ENCODE assay signal across 1 cellular context in the genomic region with DNA sequence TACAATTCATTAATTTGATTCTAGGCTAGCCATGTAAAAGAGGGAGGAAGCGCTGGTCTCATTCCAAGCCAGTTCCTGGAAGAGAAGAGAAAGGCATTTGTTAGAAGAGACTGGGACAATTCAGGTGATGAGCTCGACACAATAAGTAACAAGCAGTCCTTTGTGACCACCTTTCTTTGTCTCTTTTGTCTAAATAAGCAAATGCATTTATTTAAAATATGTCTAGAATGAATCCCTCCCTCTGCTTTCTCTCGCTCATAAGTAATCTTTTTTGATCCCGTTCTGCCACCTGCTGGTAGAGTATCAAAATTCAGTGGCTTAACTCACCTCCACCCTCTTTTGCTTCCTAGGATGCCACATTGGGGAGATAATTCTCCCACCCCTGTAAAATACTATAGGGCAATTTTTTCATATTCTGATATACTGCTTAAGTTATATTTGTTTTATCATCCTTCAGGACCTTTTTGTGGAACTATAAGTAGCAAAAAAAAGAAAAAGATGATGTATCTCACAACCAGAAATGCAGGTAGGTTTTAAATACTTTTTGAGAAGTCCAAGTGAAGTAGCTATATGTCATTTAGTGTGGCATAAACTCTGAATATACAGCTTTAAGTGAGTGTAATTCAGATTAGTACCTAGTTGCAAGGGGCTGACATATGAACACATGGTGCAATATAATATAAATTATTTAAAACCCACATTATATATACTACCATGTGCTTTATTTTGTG.
TF ChIP-seq lines count a peak whose summit lies in the region.

No MANE protein-coding gene starts in this region.

TF ChIP-seq in WTC11, 78 proteins besides CTCF, POLR2A, EP300 and RAD21 (continued from another document):
- TF ChIP-seq USF1 (CRISPR knock-in tag; IDR thresholded peaks at IDR 0.05) (no peak), ZNF317 (CRISPR knock-in tag; IDR thresholded peaks at IDR 0.05; ENCODE audit: borderline replicate concordance, low read depth) (no peak), TEAD1 (CRISPR knock-in tag; IDR thresholded peaks at IDR 0.05) (no peak), SOX15 (CRISPR knock-in tag; IDR thresholded peaks at IDR 0.05) (no peak)
- TF ChIP-seq, protein P1, sequence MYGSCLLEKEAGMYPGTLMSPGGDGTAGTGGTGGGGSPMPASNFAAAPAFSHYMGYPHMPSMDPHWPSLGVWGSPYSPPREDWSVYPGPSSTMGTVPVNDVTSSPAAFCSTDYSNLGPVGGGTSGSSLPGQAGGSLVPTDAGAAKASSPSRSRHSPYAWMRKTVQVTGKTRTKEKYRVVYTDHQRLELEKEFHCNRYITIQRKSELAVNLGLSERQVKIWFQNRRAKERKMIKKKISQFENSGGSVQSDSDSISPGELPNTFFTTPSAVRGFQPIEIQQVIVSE (CRISPR knock-in tag; IDR thresholded peaks at IDR 0.05; ENCODE audit: borderline replicate concordance): no peak
